In genomic region chr10:69338133-69338456, GRCh38 we compare ENCODE assay signal across 11 cellular contexts. TPM values are rescaled to one million over a fixed set of nuclear protein-coding genes. Genes with fewer than 3 reads are reported as not detected.
DNase-seq lines count a peak whose midpoint lies in the region; ATAC-seq, FAIRE-seq and TF ChIP-seq lines count a peak whose summit lies in the region.
"Had no signal": no experiment of that assay in that cellular context is flagged by ENCODE, and none has a peak within 500 bp of the region (broad histone marks: within the 10 kb centered on the region; RNA-seq: fewer than 3 reads in every experiment).

No MANE protein-coding gene starts in this region.

- no peak overlapping the region for H3K4me3 Mint-ChIP-seq in Caco-2 (ENCODE audit: unreplicated experiment)
- H3K4me3 Mint-ChIP-seq: activated B cell treated with CpG ODN at 0.5 μM for 24 hours had no signal

- no peak overlapping the region for H2AFZ ChIP-seq in MM.1S (ENCODE audit: low read length)

- intact Hi-C loops in Caco-2 (cut with micrococcal nuclease; ENCODE audit: unreplicated experiment), result no loop called here
- intact Hi-C loops in right cardiac atrium (cut with DNase I), result no loop called here
- intact Hi-C loops in kidney (cut with DNase I), result no loop called here

- POLR2A ChIA-PET in Caco-2 (lab: Charles Lee), result no interaction called here

- ATAC-seq in right cardiac atrium, result peak in 1 of 2 donors; percentile 10

- peaks cover 6% of the 10 kb centered on the region for H3K36me3 Mint-ChIP-seq in Caco-2 (ENCODE audit: insufficient read depth, unreplicated experiment)

- H3K27ac ChIP-seq in angular gyrus (ENCODE audit: low read depth, low read length), result peak overlapping the region; percentile 69
- H3K27ac ChIP-seq in right cardiac atrium (ENCODE audit: low read length), result peak overlapping the region; percentile 81
- peak overlapping the region; percentile 26 for H3K27ac ChIP-seq in skeletal muscle tissue (ENCODE audit: low read depth, low read length)
- H3K27ac ChIP-seq in MM.1S (ENCODE audit: low read length), result no peak overlapping the region
- H3K27ac ChIP-seq in kidney (ENCODE audit: low read depth in 2 of 2, low read length in 2 of 2), result peak overlapping the region in 1 of 2 donors; percentile 71

- H3K4me1 ChIP-seq in Caco-2 (peaks cover 60% of the 10 kb centered on the region), right cardiac atrium (ENCODE audit: control insufficient read depth, insufficient read depth, low read length) (peaks cover 55% of the 10 kb centered on the region), skeletal muscle tissue (ENCODE audit: control insufficient read depth in 3 of 3, insufficient read depth in 3 of 3, low read length in 3 of 3) (peaks cover 56 to 71% (median 62%) of the 10 kb centered on the region in 3 donors), MM.1S (ENCODE audit: low read length) (no peaks in the 10 kb centered on the region), kidney (ENCODE audit: control insufficient read depth in 1 of 2, insufficient read depth in 1 of 2, low read depth in 1 of 2, low read length in 2 of 2) (peaks cover 44 to 47% of the 10 kb centered on the region in 2 donors)

- peak overlapping the region; percentile 14 for H3K27ac Mint-ChIP-seq in Caco-2 (ENCODE audit: unreplicated experiment)
- H3K27ac Mint-ChIP-seq: activated B cell treated with CpG ODN at 0.5 μM for 24 hours had no signal

- H4K20me1 ChIP-seq in MM.1S (ENCODE audit: insufficient read depth, low read length), result no peaks in the 10 kb centered on the region

- no peak for TF ChIP-seq CTCF in Caco-2 (IDR thresholded peaks at IDR 0.05; ENCODE audit: insufficient read depth in 1 of 2, low read depth in 1 of 2, low read length in 1 of 2, severe bottlenecking in 1 of 2, unreplicated experiment in 1 of 2)
- no peak for TF ChIP-seq CTCF in MM.1S (IDR thresholded peaks at IDR 0.05; ENCODE audit: low read length)
- no peak for TF ChIP-seq CTCF in kidney (IDR thresholded peaks at IDR 0.05; ENCODE audit: borderline replicate concordance, extremely low read depth, insufficient read depth)

- H3K9me3 ChIP-seq in Caco-2 (no peaks in the 10 kb centered on the region), right cardiac atrium (ENCODE audit: control insufficient read depth, low read length) (no peaks in the 10 kb centered on the region), skeletal muscle tissue (ENCODE audit: control insufficient read depth in 3 of 3, low read length in 3 of 3) (no peaks in the 10 kb centered on the region), MM.1S (replicated peaks; ENCODE audit: insufficient read depth, low read length) (no peaks in the 10 kb centered on the region), kidney (ENCODE audit: control insufficient read depth in 1 of 2, low read length in 2 of 2) (no peaks in the 10 kb centered on the region)

- H3K27me3 ChIP-seq in Caco-2 (replicated peaks; ENCODE audit: control insufficient read depth, insufficient read depth, low read length) (no peaks in the 10 kb centered on the region), right cardiac atrium (ENCODE audit: control insufficient read depth, insufficient read depth) (no peaks in the 10 kb centered on the region), skeletal muscle tissue (ENCODE audit: control insufficient read depth in 3 of 3, insufficient read depth in 3 of 3, low read length in 3 of 3) (no peaks in the 10 kb centered on the region), MM.1S (replicated peaks; ENCODE audit: insufficient read depth, low read length) (no peaks in the 10 kb centered on the region)

- 59% methylated on average over 8 of the region's 8 CpGs for WGBS in right cardiac atrium

- no peaks in the 10 kb centered on the region for H3F3A ChIP-seq in MM.1S (ENCODE audit: insufficient read depth, low read length)

- DNase-seq in Caco-2, result no peak
- DNase-seq in right cardiac atrium, result peak in 1 of 3 donors; percentile 79
- DNase-seq in SHP77 (lab: John Stamatoyannopoulos, UW), result no peak
- no peak for DNase-seq in MM.1S
- DNase-seq in kidney, result no peak
- no peak for DNase-seq in CD1c-positive myeloid dendritic cell (ENCODE audit: extremely low spot score)
- DNase-seq: activated B cell treated with CpG ODN at 0.5 μM for 24 hours, foreskin melanocyte had no signal

- H3K4me1 Mint-ChIP-seq in Caco-2 (ENCODE audit: low read depth, unreplicated experiment), result peaks cover 44% of the 10 kb centered on the region

- H3K9me3 Mint-ChIP-seq in Caco-2 (ENCODE audit: unreplicated experiment), result no peaks in the 10 kb centered on the region
- H3K9me3 Mint-ChIP-seq: activated B cell treated with CpG ODN at 0.5 μM for 24 hours had no signal

- H3K9me2 ChIP-seq in MM.1S (replicated peaks; ENCODE audit: insufficient read depth, low read length), result no peaks in the 10 kb centered on the region

- no peaks in the 10 kb centered on the region for H3K27me3 Mint-ChIP-seq in Caco-2 (ENCODE audit: insufficient read depth, unreplicated experiment)
- H3K27me3 Mint-ChIP-seq: activated B cell treated with CpG ODN at 0.5 μM for 24 hours had no signal

- no peak for FAIRE-seq in kidney (lab: Jason Lieb, UNC)
- FAIRE-seq: H54 had no signal

- H3K4me3 ChIP-seq in Caco-2 (ENCODE audit: low read depth, low read length), result no peak overlapping the region
- no peak overlapping the region for H3K4me3 ChIP-seq in right cardiac atrium (ENCODE audit: low read length)
- peak overlapping the region in 2 of 3 donors; percentile 7 to 26 for H3K4me3 ChIP-seq in skeletal muscle tissue (ENCODE audit: low read length in 3 of 3)
- no peak overlapping the region for H3K4me3 ChIP-seq in MM.1S (ENCODE audit: low read length)
- H3K4me3 ChIP-seq in kidney (ENCODE audit: low read length in 2 of 2), result no peak overlapping the region

- no peaks in the 10 kb centered on the region for H3K36me3 ChIP-seq in Caco-2 (ENCODE audit: control insufficient read depth, insufficient read depth, low read length)
- no peaks in the 10 kb centered on the region for H3K36me3 ChIP-seq in skeletal muscle tissue (ENCODE audit: control insufficient read depth in 3 of 3, insufficient read depth in 3 of 3, low read length in 3 of 3)
- H3K36me3 ChIP-seq in MM.1S (replicated peaks; ENCODE audit: insufficient read depth, low read length), result no peaks in the 10 kb centered on the region
- no peaks in the 10 kb centered on the region for H3K36me3 ChIP-seq in kidney (ENCODE audit: control insufficient read depth in 1 of 2, insufficient read depth in 2 of 2, low read length in 2 of 2)

- H3K79me2 ChIP-seq in MM.1S (ENCODE audit: low read length), result no peaks in the 10 kb centered on the region

- no TSS peak for BruUV-seq in Caco-2 (replicated peaks; lab: Mats Ljungman, UMichigan)

- no peak overlapping the region for H3K4me2 ChIP-seq in MM.1S (ENCODE audit: low read depth, low read length)

- CTCF ChIA-PET in Caco-2 (lab: Charles Lee), result no interaction called here

- H3K9ac ChIP-seq in skeletal muscle tissue (ENCODE audit: low read depth in 1 of 3, low read length in 3 of 3) (peak overlapping the region in 1 of 3 donors; percentile 54), MM.1S (ENCODE audit: low read length) (no peak overlapping the region), kidney (ENCODE audit: low read length in 2 of 2) (peak overlapping the region in 1 of 2 donors; percentile 40)

RNA-seq across cellular contexts. Expression of gene HK1, which starts 59.8 kb away (rescaled TPM):
- 27.2 and 35.4 TPM in 2 replicates for total RNA-seq in Caco-2 (2022)
- total RNA-seq in right cardiac atrium, result 100 to 1,000 TPM; 270 to 313 (median 287) TPM
- polyA plus RNA-seq in right cardiac atrium, result 165 TPM
- 32.4 TPM for total RNA-seq in skeletal muscle tissue
- total RNA-seq in kidney, result 84.9 TPM
- 35.9 TPM for polyA plus RNA-seq in kidney (ENCODE audit: insufficient read depth, low read depth, low replicate concordance)

Comparison
In these comparisons a context has a peak if more than half of its experiments do, and no peak if none do; other contexts are left out.
1. H3K4me3 ChIP-seq: peak in skeletal muscle tissue (2 of 3); none in Caco-2 (single experiment), right cardiac atrium (single experiment), MM.1S (single experiment) and kidney (0 of 2).